Comparison of ENCODE assay signal across 3 cellular contexts in genomic region chr21:21188513-21189188, GRCh38.
A peak's percentile ranks its signal among the peaks of the same experiment; 100 is the strongest.
TF ChIP-seq lines count a peak whose summit lies in the region.

No MANE protein-coding gene starts in this region.

TF ChIP-seq in IMR-90, 13 proteins besides CTCF, POLR2A, EP300 and RAD21:
- TF ChIP-seq ELK1 (IDR thresholded peaks at IDR 0.05; ENCODE audit: borderline replicate concordance, low read depth, low read length): no peak
- no peak for TF ChIP-seq USF2 (IDR thresholded peaks at IDR 0.05; ENCODE audit: low read depth, low read length)
- no peak for TF ChIP-seq MAFK (IDR thresholded peaks at IDR 0.05; ENCODE audit: low read depth, low read length)
- TF ChIP-seq SMC3 (IDR thresholded peaks at IDR 0.05; ENCODE audit: low read depth, low read length): no peak
- TF ChIP-seq CEBPB (IDR thresholded peaks at IDR 0.05; ENCODE audit: low read depth, low read length): peak; percentile 57
- TF ChIP-seq CHD1 (IDR thresholded peaks at IDR 0.05; ENCODE audit: low read depth, low read length): no peak
- TF ChIP-seq MXI1 (IDR thresholded peaks at IDR 0.05; ENCODE audit: borderline replicate concordance, low read depth, low read length): no peak
- no peak for TF ChIP-seq BHLHE40 (IDR thresholded peaks at IDR 0.05; ENCODE audit: low read depth, low read length)
TF ChIP-seq in IMR-90: peak in this region for 1.

TF ChIP-seq in K562, 482 proteins besides CTCF, POLR2A, EP300 and RAD21:
- TF ChIP-seq CTBP1 (IDR thresholded peaks at IDR 0.05; ENCODE audit: borderline replicate concordance): no peak
- TF ChIP-seq CEBPB (tag; IDR thresholded peaks at IDR 0.05): peak; percentile 79
- peak; percentile 19; the same call in 1 of the 2 replicates for TF ChIP-seq ATF3 (IDR thresholded peaks at IDR 0.05)
- no peak for TF ChIP-seq ATF3 (CRISPR knock-in tag; conservative IDR thresholded peaks at IDR 0.05)
- no peak for TF ChIP-seq CEBPG (CRISPR knock-in tag; IDR thresholded peaks at IDR 0.05)
- TF ChIP-seq CEBPG (tag; conservative IDR thresholded peaks at IDR 0.05 in 1 of 2, IDR thresholded peaks at IDR 0.05 in 1 of 2): peak; percentile 54 to 57
- no peak for TF ChIP-seq NCOA1 (IDR thresholded peaks at IDR 0.05; ENCODE audit: low read depth)
- TF ChIP-seq ZKSCAN3 (CRISPR knock-in tag; IDR thresholded peaks at IDR 0.05): no peak

TF ChIP-seq in WTC11, 78 proteins besides CTCF, POLR2A, EP300 and RAD21:
- TF ChIP-seq AFF4 (CRISPR knock-in tag; IDR thresholded peaks at IDR 0.05; ENCODE audit: borderline replicate concordance) (no peak), STAT6 (CRISPR knock-in tag; conservative IDR thresholded peaks at IDR 0.05; ENCODE audit: low read depth) (no peak), ARID4B (CRISPR knock-in tag; IDR thresholded peaks at IDR 0.05; ENCODE audit: borderline replicate concordance) (no peak), NFYB (CRISPR knock-in tag; conservative IDR thresholded peaks at IDR 0.05; ENCODE audit: low read depth) (no peak), FOXP1 (CRISPR knock-in tag; IDR thresholded peaks at IDR 0.05; ENCODE audit: borderline replicate concordance) (no peak), USF2 (CRISPR knock-in tag; IDR thresholded peaks at IDR 0.05) (no peak), ATF3 (CRISPR knock-in tag; conservative IDR thresholded peaks at IDR 0.05) (no peak), ESRRA (CRISPR knock-in tag; IDR thresholded peaks at IDR 0.05; ENCODE audit: borderline replicate concordance) (no peak), NFE2L1 (CRISPR knock-in tag; IDR thresholded peaks at IDR 0.05) (no peak), CREM (CRISPR knock-in tag; IDR thresholded peaks at IDR 0.05) (no peak), HMGA2 (CRISPR knock-in tag; IDR thresholded peaks at IDR 0.05) (no peak), NR1H2 (CRISPR knock-in tag; IDR thresholded peaks at IDR 0.05) (no peak), CDX4 (CRISPR knock-in tag; IDR thresholded peaks at IDR 0.05; ENCODE audit: borderline replicate concordance) (no peak), JUN (CRISPR knock-in tag; IDR thresholded peaks at IDR 0.05) (no peak), SP1 (CRISPR knock-in tag; conservative IDR thresholded peaks at IDR 0.05) (no peak), ZNF671 (CRISPR knock-in tag; IDR thresholded peaks at IDR 0.05) (no peak), TCF7 (CRISPR knock-in tag; IDR thresholded peaks at IDR 0.05; ENCODE audit: low read depth) (no peak), EMX1 (CRISPR knock-in tag; IDR thresholded peaks at IDR 0.05) (no peak), PRDM15 (CRISPR knock-in tag; IDR thresholded peaks at IDR 0.05) (no peak)
TF ChIP-seq in WTC11: peak in this region for 0.
